Comparison of ENCODE assay signal across 22 cellular contexts in genomic region chr4:8710416-8710815, GRCh38.
A peak's percentile ranks its signal among the peaks of the same experiment; 100 is the strongest.
DNase-seq lines count a peak whose midpoint lies in the region; ATAC-seq and TF ChIP-seq lines count a peak whose summit lies in the region.
"Had no signal": no experiment of that assay in that cellular context is flagged by ENCODE, and none has a peak within 500 bp of the region (broad histone marks: within the 10 kb centered on the region; RNA-seq: fewer than 3 reads in every experiment).

No MANE protein-coding gene starts in this region.

- CTCF ChIA-PET in naive thymus-derived CD4-positive, alpha-beta T cell (lab: Charles Lee), result no interaction called here

- no peak for ATAC-seq in heart right ventricle
- peak; percentile 31 for ATAC-seq in naive thymus-derived CD4-positive, alpha-beta T cell
- ATAC-seq: activated naive CD4-positive, alpha-beta T cell treated with anti-CD3 and anti-CD28 coated beads, Interleukin-2, amount 50 U/mL, for 72 hours had no signal

- H2AFZ ChIP-seq in Karpas-422 (ENCODE audit: low read length), result no peak overlapping the region

- H3K27ac Mint-ChIP-seq in naive thymus-derived CD4-positive, alpha-beta T cell, result no peak overlapping the region
- H3K27ac Mint-ChIP-seq: activated naive CD4-positive, alpha-beta T cell treated with anti-CD3 and anti-CD28 coated beads, Interleukin-2, amount 50 U/mL, for 72 hours; nephron; stimulated activated naive CD8-positive, alpha-beta T cell treated with anti-CD3 and anti-CD28 coated beads, Interleukin-15, Interleukin-2, amounts not matched to agents 100 ng/mL and 50 ng/mL, for 24 hours had no signal

- H3K27me3 Mint-ChIP-seq in naive thymus-derived CD4-positive, alpha-beta T cell, result peaks cover 0 to 13% (median 0%) of the 10 kb centered on the region in 5 donors

- peaks cover 0 to 11% (median 0%) of the 10 kb centered on the region in 5 donors for H3K36me3 Mint-ChIP-seq in naive thymus-derived CD4-positive, alpha-beta T cell

- intact Hi-C loops in cardiac septum (cut with DNase I) (no loop called here), heart right ventricle (cut with DNase I) (no loop called here), dorsolateral prefrontal cortex (cut with DNase I) (no loop called here), transverse colon (cut with DNase I; ENCODE audit: low total_unique reads) (no loop called here)
- intact Hi-C loops in naive thymus-derived CD4-positive, alpha-beta T cell (cut with micrococcal nuclease), result no loop called here

- no peaks in the 10 kb centered on the region for H3K4me1 Mint-ChIP-seq in naive thymus-derived CD4-positive, alpha-beta T cell
- H3K4me1 Mint-ChIP-seq: nephron had no signal

- TF ChIP-seq EP300 in transverse colon (IDR thresholded peaks at IDR 0.05; ENCODE audit: low read depth), result no peak

- H3K27ac ChIP-seq in heart right ventricle (no peak overlapping the region), dorsolateral prefrontal cortex (no peak overlapping the region), transverse colon (no peak overlapping the region), Karpas-422 (ENCODE audit: low read length) (no peak overlapping the region)
- H3K27ac ChIP-seq in naive thymus-derived CD4-positive, alpha-beta T cell (ENCODE audit: low read depth, low read length), result no peak overlapping the region
- H3K27ac ChIP-seq: colonic mucosa, Peyer's patch, tibial nerve, WERI-Rb-1 had no signal

- H3K4me3 Mint-ChIP-seq in naive thymus-derived CD4-positive, alpha-beta T cell, result no peak overlapping the region
- H3K4me3 Mint-ChIP-seq: nephron; stimulated activated naive CD8-positive, alpha-beta T cell treated with anti-CD3 and anti-CD28 coated beads, Interleukin-15, Interleukin-2, amounts not matched to agents 100 ng/mL and 50 ng/mL, for 24 hours had no signal

- WGBS in heart right ventricle, 2 donors, result 84 to 89% methylated on average over 6 of the region's 6 CpGs
- WGBS in transverse colon (ENCODE audit: low coverage in 1 of 2), 2 donors, result 92% methylated on average over 6 of the region's 6 CpGs; no CpG with 5 or more reads in 1 of the 2 donors

- H3K9me3 Mint-ChIP-seq in naive thymus-derived CD4-positive, alpha-beta T cell, result peaks cover 3 to 37% (median 20%) of the 10 kb centered on the region in 11 donors

- DNase-seq in cardiac septum (ENCODE audit: low spot score) (peak; percentile 69), heart right ventricle (no peak), dorsolateral prefrontal cortex (peak in 6 of 10 donors; percentile 14 to 29 (median 24)), transverse colon (peak; percentile 2), Karpas-422 (no peak), cerebellar cortex (ENCODE audit: low spot score) (no peak)
- DNase-seq in naive thymus-derived CD4-positive, alpha-beta T cell, result no peak
- no peak for DNase-seq in effector CD8-positive, alpha-beta T cell (lab: John Stamatoyannopoulos, UW)
- DNase-seq: anterior cingulate cortex, colonic mucosa, NCI-H1048, NCI-H1694, NCI-H446, NCI-H748 treated with DMSO at 0.1 percent for 48 hours, SIG-M5, small intestine, WERI-Rb-1 had no signal

- no peak overlapping the region for H3K4me2 ChIP-seq in Karpas-422 (ENCODE audit: low read depth, low read length, poor library complexity, severe bottlenecking)

- no peak for TF ChIP-seq POLR2A in transverse colon (IDR thresholded peaks at IDR 0.05)

- H3K9ac ChIP-seq in Karpas-422 (ENCODE audit: low read length), result no peak overlapping the region

- no peaks in the 10 kb centered on the region for H3K79me2 ChIP-seq in Karpas-422 (ENCODE audit: low read length)

- TF ChIP-seq CTCF in heart right ventricle (IDR thresholded peaks at IDR 0.05) (no peak), dorsolateral prefrontal cortex (IDR thresholded peaks at IDR 0.05 in 54 of 56, conservative IDR thresholded peaks at IDR 0.05 in 2 of 56; ENCODE audit: low read depth in 1 of 56, partially characterized antibody in 56 of 56) (no peak), transverse colon (IDR thresholded peaks at IDR 0.05) (no peak)

- H3K9me2 ChIP-seq in Karpas-422 (replicated peaks; ENCODE audit: insufficient read depth, low read length), result no peaks in the 10 kb centered on the region

- H3K9me3 ChIP-seq in heart right ventricle (peaks cover 0 to 47% (median 29%) of the 10 kb centered on the region in 11 donors), transverse colon (peaks cover 3 to 12% of the 10 kb centered on the region in 2 donors), Karpas-422 (ENCODE audit: low read length) (peaks cover 10% of the 10 kb centered on the region)
- H3K9me3 ChIP-seq in naive thymus-derived CD4-positive, alpha-beta T cell (ENCODE audit: control insufficient read depth in 2 of 3, low read length in 3 of 3), result peaks cover 0 to 13% (median 0%) of the 10 kb centered on the region in 3 experiments
- H3K9me3 ChIP-seq: colonic mucosa had no signal

- in situ Hi-C loops in transverse colon (cut with MboI; ENCODE audit: low pct_ligation_motif_present in 1 of 4, low pct_unique_long_range_greater_than_20kb in 1 of 4, low sequenced_read_pairs in 3 of 4), result no loop called here

- POLR2A ChIA-PET in naive thymus-derived CD4-positive, alpha-beta T cell (lab: Charles Lee), result no interaction called here

- H3K4me3 ChIP-seq in heart right ventricle (no peak overlapping the region), dorsolateral prefrontal cortex (no peak overlapping the region), transverse colon (no peak overlapping the region), Karpas-422 (ENCODE audit: low read length) (no peak overlapping the region)
- H3K4me3 ChIP-seq in naive thymus-derived CD4-positive, alpha-beta T cell (ENCODE audit: low read length), result no peak overlapping the region
- H3K4me3 ChIP-seq: colonic mucosa, Peyer's patch, tibial nerve had no signal

- no peaks in the 10 kb centered on the region for H3K4me1 ChIP-seq in heart right ventricle
- no peaks in the 10 kb centered on the region for H3K4me1 ChIP-seq in naive thymus-derived CD4-positive, alpha-beta T cell (ENCODE audit: control insufficient read depth in 2 of 2, insufficient read depth in 2 of 2, low read length in 2 of 2)
- H3K4me1 ChIP-seq in transverse colon, result no peaks in the 10 kb centered on the region
- H3K4me1 ChIP-seq in Karpas-422 (ENCODE audit: low read length), result no peaks in the 10 kb centered on the region
- H3K4me1 ChIP-seq: colonic mucosa, Peyer's patch, tibial nerve had no signal

- H4K20me1 ChIP-seq in Karpas-422 (ENCODE audit: insufficient read depth, low read depth, low read length), result no peaks in the 10 kb centered on the region

- H3K36me3 ChIP-seq in heart right ventricle (no peaks in the 10 kb centered on the region), transverse colon (no peaks in the 10 kb centered on the region), Karpas-422 (ENCODE audit: insufficient read depth, low read length) (no peaks in the 10 kb centered on the region)
- H3K36me3 ChIP-seq in naive thymus-derived CD4-positive, alpha-beta T cell (ENCODE audit: control insufficient read depth in 2 of 3, insufficient read depth in 3 of 3, low read length in 3 of 3), result no peaks in the 10 kb centered on the region
- H3K36me3 ChIP-seq: colonic mucosa, Peyer's patch, tibial nerve, WERI-Rb-1 had no signal

- peaks cover 0 to 41% (median 23%) of the 10 kb centered on the region in 7 donors for H3K27me3 ChIP-seq in heart right ventricle
- peaks cover 0 to 15% (median under 1%) of the 10 kb centered on the region in 45 donors for H3K27me3 ChIP-seq in dorsolateral prefrontal cortex
- no peaks in the 10 kb centered on the region for H3K27me3 ChIP-seq in naive thymus-derived CD4-positive, alpha-beta T cell (ENCODE audit: control insufficient read depth in 2 of 2, insufficient read depth in 2 of 2, low read length in 2 of 2)
- no peaks in the 10 kb centered on the region for H3K27me3 ChIP-seq in transverse colon
- no peaks in the 10 kb centered on the region for H3K27me3 ChIP-seq in Karpas-422 (ENCODE audit: low read length)
- H3K27me3 ChIP-seq: colonic mucosa, Peyer's patch had no signal

Comparison
In these comparisons a context has a peak if more than half of its experiments do, and no peak if none do; other contexts are left out.
1. DNase-seq: peak in cardiac septum (single experiment), dorsolateral prefrontal cortex (6 of 10) and transverse colon (single experiment); none in heart right ventricle (0 of 2), naive thymus-derived CD4-positive, alpha-beta T cell (0 of 9), Karpas-422 (single experiment), effector CD8-positive, alpha-beta T cell (single experiment) and cerebellar cortex (single experiment).